11 cellular contexts compared by ENCODE assay signal in the genomic region with DNA sequence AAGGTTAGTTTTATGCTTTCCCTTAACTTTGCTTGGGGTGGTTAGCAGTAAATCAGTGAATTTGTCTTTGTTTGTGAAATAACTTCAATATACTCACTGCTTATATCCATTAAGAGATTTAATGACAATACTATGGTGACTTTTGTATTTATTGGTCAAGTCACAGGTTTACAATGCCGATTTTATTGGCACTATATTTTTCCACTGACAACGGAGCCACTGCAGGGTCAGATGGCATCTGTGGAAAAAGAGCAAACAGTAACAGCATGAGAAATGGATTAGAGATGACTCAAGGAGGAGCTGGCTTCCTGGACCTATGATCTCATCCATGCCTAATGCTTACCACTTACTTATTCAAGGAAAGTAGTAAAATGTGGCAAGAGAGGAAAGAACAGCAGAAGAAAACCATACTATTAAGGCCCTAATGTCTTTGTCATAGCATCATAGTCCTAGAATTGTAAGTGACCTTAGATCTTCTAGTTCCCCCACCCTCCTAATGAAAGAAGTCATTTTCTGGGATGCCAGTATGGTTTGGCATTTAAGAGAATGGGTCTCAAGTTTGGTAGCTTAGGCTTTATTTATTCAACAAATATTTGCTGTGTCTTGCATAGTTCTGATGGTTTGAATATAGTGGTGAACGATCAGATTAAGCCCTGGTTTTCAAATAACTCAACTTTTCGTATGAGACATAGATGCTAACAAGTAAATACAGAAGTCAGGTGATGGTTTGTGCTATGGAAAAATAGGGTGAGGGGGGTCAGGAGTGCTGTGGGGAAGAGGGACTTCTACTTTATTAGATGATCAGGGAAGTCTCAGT. TPM values are rescaled to one million over a fixed set of nuclear protein-coding genes. Genes with fewer than 3 reads are reported as not detected.
DNase-seq lines count a peak whose midpoint lies in the region; TF ChIP-seq lines count a peak whose summit lies in the region.
"Had no signal": no experiment of that assay in that cellular context is flagged by ENCODE, and none has a peak within 500 bp of the region (broad histone marks: within the 10 kb centered on the region; RNA-seq: fewer than 3 reads in every experiment).

No MANE protein-coding gene starts in this region.

- intact Hi-C loops in CD14-positive monocyte (cut with micrococcal nuclease) = no loop called here

- H3K4me1 Mint-ChIP-seq in CD14-positive monocyte = peaks cover 42% of the 10 kb centered on the region
- H3K4me1 Mint-ChIP-seq in T-helper 2 cell treated with Interferon-gamma antibody and Interleukin-4, amounts not matched to agents 5 μg/mL and 100 μg/mL, for 36 hours (ENCODE audit: low read depth) = peaks cover 7% of the 10 kb centered on the region

- H3K9me3 Mint-ChIP-seq in CD14-positive monocyte = peaks cover 0 to 9% (median 0%) of the 10 kb centered on the region in 7 donors
- no peaks in the 10 kb centered on the region for H3K9me3 Mint-ChIP-seq in T-helper 2 cell treated with Interferon-gamma antibody and Interleukin-4, amounts not matched to agents 5 μg/mL and 100 μg/mL, for 36 hours
- H3K9me3 Mint-ChIP-seq: activated naive CD4-positive, alpha-beta T cell treated with anti-CD3 and anti-CD28 coated beads, Interleukin-2, amount 50 U/mL, for 24 hours had no signal

- peak overlapping the region; percentile 76 for H3K27ac ChIP-seq in osteoblast (ENCODE audit: low read depth, low read length)
- H3K27ac ChIP-seq: pancreas had no signal

- H3K27ac Mint-ChIP-seq in CD14-positive monocyte = peak overlapping the region in 6 of 7 donors; percentile 51 to 85 (median 68)
- no peak overlapping the region for H3K27ac Mint-ChIP-seq in T-helper 2 cell treated with Interferon-gamma antibody and Interleukin-4, amounts not matched to agents 5 μg/mL and 100 μg/mL, for 36 hours
- H3K27ac Mint-ChIP-seq: activated naive CD4-positive, alpha-beta T cell treated with anti-CD3 and anti-CD28 coated beads, Interleukin-2, amount 50 U/mL, for 24 hours had no signal

- no peaks in the 10 kb centered on the region for H4K20me1 ChIP-seq in osteoblast (ENCODE audit: insufficient read depth, low read length)

- no peak overlapping the region for H3K4me3 Mint-ChIP-seq in CD14-positive monocyte
- no peak overlapping the region for H3K4me3 Mint-ChIP-seq in T-helper 2 cell treated with Interferon-gamma antibody and Interleukin-4, amounts not matched to agents 5 μg/mL and 100 μg/mL, for 36 hours
- H3K4me3 Mint-ChIP-seq: activated naive CD4-positive, alpha-beta T cell treated with anti-CD3 and anti-CD28 coated beads, Interleukin-2, amount 50 U/mL, for 24 hours had no signal

- H3K9me3 ChIP-seq in osteoblast (ENCODE audit: low read depth, low read length) = no peaks in the 10 kb centered on the region
- H3K9me3 ChIP-seq: pancreas had no signal

- peaks cover 31% of the 10 kb centered on the region for H3K4me1 ChIP-seq in osteoblast (ENCODE audit: insufficient read depth, low read length)

- no peaks in the 10 kb centered on the region for H3K79me2 ChIP-seq in osteoblast (ENCODE audit: insufficient read depth, low read length)

- H3K4me3 ChIP-seq in osteoblast (ENCODE audit: insufficient read depth, low read length) = no peak overlapping the region
- H3K4me3 ChIP-seq: pancreas had no signal

- peaks cover 73 to 84% of the 10 kb centered on the region in 2 donors for H3K36me3 Mint-ChIP-seq in CD14-positive monocyte
- H3K36me3 Mint-ChIP-seq in T-helper 2 cell treated with Interferon-gamma antibody and Interleukin-4, amounts not matched to agents 5 μg/mL and 100 μg/mL, for 36 hours (ENCODE audit: low read depth) = peaks cover 11% of the 10 kb centered on the region

- TF ChIP-seq CTCF in CD14-positive monocyte (IDR thresholded peaks at IDR 0.05) (no peak), osteoblast (IDR thresholded peaks at IDR 0.05; ENCODE audit: extremely low read depth, low read depth, low read length) (no peak)

- H3K36me3 ChIP-seq in osteoblast (ENCODE audit: insufficient read depth, low read length) = no peaks in the 10 kb centered on the region
- H3K36me3 ChIP-seq: pancreas had no signal

- H3K27me3 ChIP-seq in osteoblast (ENCODE audit: insufficient read depth, low read length) = no peaks in the 10 kb centered on the region
- H3K27me3 ChIP-seq: pancreas had no signal

- peak overlapping the region; percentile 37 for H3K4me2 ChIP-seq in osteoblast (ENCODE audit: insufficient read depth, low read length)

- peak overlapping the region; percentile 51 for H2AFZ ChIP-seq in osteoblast (ENCODE audit: low read length)

- peaks cover 0 to 2% (median 1%) of the 10 kb centered on the region in 3 donors for H3K27me3 Mint-ChIP-seq in CD14-positive monocyte (ENCODE audit: low read depth in 3 of 3)
- no peaks in the 10 kb centered on the region for H3K27me3 Mint-ChIP-seq in T-helper 2 cell treated with Interferon-gamma antibody and Interleukin-4, amounts not matched to agents 5 μg/mL and 100 μg/mL, for 36 hours (ENCODE audit: low read depth)
- H3K27me3 Mint-ChIP-seq: activated naive CD4-positive, alpha-beta T cell treated with anti-CD3 and anti-CD28 coated beads, Interleukin-2, amount 50 U/mL, for 24 hours had no signal

- no peak for DNase-seq in CD14-positive monocyte (ENCODE audit: low spot score)
- DNase-seq in MV-4-11 (lab: John Stamatoyannopoulos, UW) = peak; percentile 38
- DNase-seq in dermis blood vessel endothelial cell = peak; percentile 84
- peak; percentile 71 for DNase-seq in osteoblast (ENCODE audit: insufficient read length, low spot score, missing footprints)
- DNase-seq in occipital lobe (lab: John Stamatoyannopoulos, UW) = no peak
- DNase-seq in amygdala (lab: John Stamatoyannopoulos, UW) = no peak
- DNase-seq in GDM1 (lab: John Stamatoyannopoulos, UW) = no peak
- no peak for DNase-seq in T-helper 2 cell treated with Interferon-gamma antibody and Interleukin-4, amounts not matched to agents 5 μg/mL and 100 μg/mL, for 36 hours (ENCODE audit: low spot score)
- DNase-seq: NCI-H187 treated with DMSO at 0.1 percent for 48 hours, pancreas had no signal

RNA-seq across cellular contexts. Expression of a gene that starts 18.5 kb away (rescaled TPM):
- 10 to 100 TPM; 25.6 to 27.9 TPM for polyA plus RNA-seq in CD14-positive monocyte
- total RNA-seq in dermis blood vessel endothelial cell = 77.1 and 89.2 TPM in 2 replicates
- total RNA-seq in osteoblast = 4.4 and 5.8 TPM in 2 replicates
- 3.1 TPM for total RNA-seq in occipital lobe

Comparison
In these comparisons a context has a peak if more than half of its experiments do, and no peak if none do; other contexts are left out.
1. DNase-seq: peak in MV-4-11 (single experiment), dermis blood vessel endothelial cell (single experiment) and osteoblast (single experiment); none in CD14-positive monocyte (single experiment), occipital lobe (single experiment), amygdala (0 of 56), GDM1 (single experiment) and T-helper 2 cell treated with Interferon-gamma antibody and Interleukin-4, amounts not matched to agents 5 μg/mL and 100 μg/mL, for 36 hours (single experiment).
2. RNA of a gene that starts 18.5 kb away (total RNA-seq): 77.1 to 89.2 TPM in dermis blood vessel endothelial cell; 4.4 to 5.8 TPM in osteoblast and 3.1 TPM in occipital lobe (single experiment); every median in the first group is over 10 times any median in the second.